In the genomic region with DNA sequence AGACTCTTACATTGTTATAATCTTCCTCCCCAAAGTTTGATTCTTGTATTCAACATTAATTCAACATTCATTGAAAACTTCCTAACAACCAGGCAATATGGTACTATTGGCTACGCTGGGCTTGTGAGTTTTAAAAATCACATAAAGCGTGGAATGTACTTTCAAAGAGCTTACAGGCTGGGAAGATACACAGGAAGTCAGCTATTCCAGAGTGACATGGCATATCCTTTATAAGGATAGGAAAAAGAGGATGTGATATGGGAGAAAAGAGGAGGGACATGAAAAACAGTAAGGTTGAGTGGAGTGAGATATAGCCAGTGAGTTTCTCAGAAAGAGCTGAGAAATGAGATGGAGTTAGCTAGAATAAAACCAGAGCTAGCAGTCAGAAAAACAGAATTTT, we compare ENCODE assay signal across 1 cellular context.
TF ChIP-seq lines count a peak whose summit lies in the region.

No MANE protein-coding gene starts in this region.

TF ChIP-seq in HCT116, 20 proteins besides CTCF, POLR2A, EP300 and RAD21:
- TF ChIP-seq TCF7L2 (IDR thresholded peaks at IDR 0.05; ENCODE audit: borderline replicate concordance, extremely low read depth, insufficient read depth, insufficient read length) (no peak), CEBPB (IDR thresholded peaks at IDR 0.05; ENCODE audit: low read depth) (no peak), ZFX (IDR thresholded peaks at IDR 0.05) (no peak), YY1 (IDR thresholded peaks at IDR 0.05; ENCODE audit: extremely low read depth, insufficient replicate concordance, low read depth, low read length) (no peak)
- TF ChIP-seq, protein P1, sequence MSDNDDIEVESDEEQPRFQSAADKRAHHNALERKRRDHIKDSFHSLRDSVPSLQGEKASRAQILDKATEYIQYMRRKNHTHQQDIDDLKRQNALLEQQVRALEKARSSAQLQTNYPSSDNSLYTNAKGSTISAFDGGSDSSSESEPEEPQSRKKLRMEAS (IDR thresholded peaks at IDR 0.05): no peak
